In genomic region chr1:213492161-213493041, GRCh38 we compare ENCODE assay signal across 22 cellular contexts.
A peak's percentile ranks its signal among the peaks of the same experiment; 100 is the strongest.
DNase-seq lines count a peak whose midpoint lies in the region; ATAC-seq and TF ChIP-seq lines count a peak whose summit lies in the region.
"Had no signal": no experiment of that assay in that cellular context is flagged by ENCODE, and none has a peak within 500 bp of the region (broad histone marks: within the 10 kb centered on the region; RNA-seq: fewer than 3 reads in every experiment).

No MANE protein-coding gene starts in this region.

- H3K4me2 ChIP-seq in neuronal stem cell (ENCODE audit: insufficient read depth, low read length, poor library complexity, severe bottlenecking): no peak overlapping the region
- H3K4me2 ChIP-seq: BLaER1, KMS-11 had no signal

- H3K79me1 ChIP-seq in neuronal stem cell (ENCODE audit: low read depth, low read length): no peaks in the 10 kb centered on the region

- H2BK15ac ChIP-seq in neuronal stem cell (ENCODE audit: low read length): no peak overlapping the region

- no peak overlapping the region for H3K4ac ChIP-seq in neuronal stem cell (ENCODE audit: low read length)

- H3K9ac ChIP-seq in neuronal stem cell (ENCODE audit: low read depth, low read length, poor library complexity): no peak overlapping the region
- H3K9ac ChIP-seq: BLaER1, GM23248, KMS-11 had no signal

- peak overlapping the region; percentile 59 for H2AFZ ChIP-seq in neuronal stem cell (ENCODE audit: low read length)
- H2AFZ ChIP-seq: GM23248 had no signal

- WGBS in esophagus muscularis mucosa: 87% methylated on average over 21 of the region's 21 CpGs
- WGBS in neuronal stem cell (ENCODE audit: extremely low coverage in 2 of 2, insufficient read length in 2 of 2, insufficient replicate concordance in 1 of 2), 2 donors: no CpG with 5 or more reads among the region's 21 CpGs

- no peak overlapping the region for H4K8ac ChIP-seq in neuronal stem cell (ENCODE audit: low read depth, low read length)

- TF ChIP-seq POLR2A in esophagus muscularis mucosa (IDR thresholded peaks at IDR 0.05; ENCODE audit: low read depth): no peak

- H3K9me3 ChIP-seq in esophagus muscularis mucosa (no peaks in the 10 kb centered on the region), neuronal stem cell (replicated peaks in 1 of 2; ENCODE audit: control insufficient read depth in 2 of 2, insufficient read depth in 1 of 2, low read depth in 1 of 2, low read length in 2 of 2) (no peaks in the 10 kb centered on the region)
- H3K9me3 ChIP-seq: BLaER1, Caco-2, Peyer's patch had no signal

- H4K91ac ChIP-seq in neuronal stem cell (ENCODE audit: low read depth, low read length, poor library complexity): no peak overlapping the region

- H3K4me1 ChIP-seq in esophagus muscularis mucosa (no peaks in the 10 kb centered on the region), neuronal stem cell (ENCODE audit: control insufficient read depth in 2 of 2, insufficient read depth in 1 of 2, low read depth in 1 of 2, low read length in 2 of 2) (peaks cover 1 to 4% of the 10 kb centered on the region in 2 donors)
- H3K4me1 ChIP-seq: BLaER1, Caco-2, Peyer's patch had no signal

- no peak overlapping the region for H2BK12ac ChIP-seq in neuronal stem cell (ENCODE audit: low read length)

- no peaks in the 10 kb centered on the region for H3K36me3 Mint-ChIP-seq in activated naive CD8-positive, alpha-beta T cell treated with anti-CD3 and anti-CD28 coated beads, Interleukin-2, amount 50 U/mL, for 24 hours (ENCODE audit: low read depth)

- H3K27me3 ChIP-seq in esophagus muscularis mucosa (no peaks in the 10 kb centered on the region), neuronal stem cell (ENCODE audit: control insufficient read depth in 3 of 3, insufficient read depth in 3 of 3, low read depth in 1 of 3, low read length in 3 of 3) (no peaks in the 10 kb centered on the region)
- H3K27me3 ChIP-seq: BLaER1, Peyer's patch had no signal

- TF ChIP-seq EP300 in esophagus muscularis mucosa (IDR thresholded peaks at IDR 0.05): no peak

- H3K14ac ChIP-seq in neuronal stem cell (ENCODE audit: low read length): no peak overlapping the region

- no peaks in the 10 kb centered on the region for H3K9me3 Mint-ChIP-seq in activated naive CD8-positive, alpha-beta T cell treated with anti-CD3 and anti-CD28 coated beads, Interleukin-2, amount 50 U/mL, for 24 hours
- H3K9me3 Mint-ChIP-seq: CD4-positive, alpha-beta T cell had no signal

- ATAC-seq in GM18520 (IDR thresholded peaks at IDR 0.05; ENCODE audit: unreplicated experiment): no peak
- ATAC-seq in activated naive CD8-positive, alpha-beta T cell treated with anti-CD3 and anti-CD28 coated beads, Interleukin-2, amount 50 U/mL, for 24 hours: no peak

- H2BK5ac ChIP-seq in neuronal stem cell (ENCODE audit: low read length): no peak overlapping the region

- H3K36me3 ChIP-seq in esophagus muscularis mucosa (no peaks in the 10 kb centered on the region), neuronal stem cell (replicated peaks in 1 of 2; ENCODE audit: control insufficient read depth in 2 of 2, insufficient read depth in 2 of 2, low read length in 2 of 2) (no peaks in the 10 kb centered on the region)
- H3K36me3 ChIP-seq: BLaER1, Peyer's patch had no signal

- TF ChIP-seq CTCF in esophagus muscularis mucosa (IDR thresholded peaks at IDR 0.05): no peak

- no peak overlapping the region for H3K27ac Mint-ChIP-seq in activated naive CD8-positive, alpha-beta T cell treated with anti-CD3 and anti-CD28 coated beads, Interleukin-2, amount 50 U/mL, for 24 hours
- H3K27ac Mint-ChIP-seq: CD4-positive, alpha-beta T cell had no signal

- H3K27me3 Mint-ChIP-seq in activated naive CD8-positive, alpha-beta T cell treated with anti-CD3 and anti-CD28 coated beads, Interleukin-2, amount 50 U/mL, for 24 hours: peaks cover 10% of the 10 kb centered on the region

- H3K4me3 Mint-ChIP-seq in activated naive CD8-positive, alpha-beta T cell treated with anti-CD3 and anti-CD28 coated beads, Interleukin-2, amount 50 U/mL, for 24 hours: no peak overlapping the region
- H3K4me3 Mint-ChIP-seq: CD4-positive, alpha-beta T cell had no signal

- H3K23ac ChIP-seq in neuronal stem cell (ENCODE audit: low read depth, low read length, poor library complexity): no peak overlapping the region

- H2AK5ac ChIP-seq in neuronal stem cell (ENCODE audit: low read depth, low read length): no peak overlapping the region

- H3K27ac ChIP-seq in esophagus muscularis mucosa (replicated peaks in 1 of 4) (no peak overlapping the region), neuronal stem cell (replicated peaks; ENCODE audit: low read length) (no peak overlapping the region)
- H3K27ac ChIP-seq: 22Rv1, BLaER1, GM23248, KMS-11, Peyer's patch had no signal

- H3K4me3 ChIP-seq in esophagus muscularis mucosa (no peak overlapping the region), neuronal stem cell (ENCODE audit: low read length in 2 of 2) (no peak overlapping the region)
- H3K4me3 ChIP-seq: BLaER1, GM23248, Peyer's patch had no signal

- no peak overlapping the region for H2BK120ac ChIP-seq in neuronal stem cell (ENCODE audit: low read depth, low read length)

- no peaks in the 10 kb centered on the region for H3K4me1 Mint-ChIP-seq in activated naive CD8-positive, alpha-beta T cell treated with anti-CD3 and anti-CD28 coated beads, Interleukin-2, amount 50 U/mL, for 24 hours

- intact Hi-C loops in esophagus muscularis mucosa (cut with DNase I): no loop called here

- DNase-seq in NCI-H2107 treated with DMSO at 0.1 percent for 48 hours (lab: John Stamatoyannopoulos, UW; ENCODE audit: unreplicated experiment) (peak; percentile 53), NCI-H2107 (lab: John Stamatoyannopoulos, UW) (no peak), RPMI7951 (ENCODE audit: low read depth) (peak; percentile 3), esophagus muscularis mucosa (ENCODE audit: extremely low spot score) (peak; percentile 91), neuronal stem cell (ENCODE audit: low spot score) (no peak), NCI-H2171 treated with DMSO at 0.1 percent for 48 hours (lab: John Stamatoyannopoulos, UW) (no peak)
- DNase-seq in activated naive CD8-positive, alpha-beta T cell treated with anti-CD3 and anti-CD28 coated beads, Interleukin-2, amount 50 U/mL, for 24 hours: no peak
- DNase-seq: ACHN; Caco-2; CD4-positive, alpha-beta T cell; DND-41; GM23248; HCEC 1CT; NCI-H1105; NCI-H2029 treated with DMSO at 0.1 percent for 48 hours; NCI-H510A treated with DMSO at 0.1 percent for 48 hours; NCI-H82; Peyer's patch had no signal

- no peak overlapping the region for H3K18ac ChIP-seq in neuronal stem cell (ENCODE audit: low read length)

Comparison
In these comparisons a context has a peak if more than half of its experiments do, and no peak if none do; other contexts are left out.
1. DNase-seq: peak in NCI-H2107 treated with DMSO at 0.1 percent for 48 hours (single experiment), RPMI7951 (single experiment) and esophagus muscularis mucosa (single experiment); none in NCI-H2107 (single experiment), neuronal stem cell (single experiment), NCI-H2171 treated with DMSO at 0.1 percent for 48 hours (single experiment) and activated naive CD8-positive, alpha-beta T cell treated with anti-CD3 and anti-CD28 coated beads, Interleukin-2, amount 50 U/mL, for 24 hours (single experiment).